In the genomic region with DNA sequence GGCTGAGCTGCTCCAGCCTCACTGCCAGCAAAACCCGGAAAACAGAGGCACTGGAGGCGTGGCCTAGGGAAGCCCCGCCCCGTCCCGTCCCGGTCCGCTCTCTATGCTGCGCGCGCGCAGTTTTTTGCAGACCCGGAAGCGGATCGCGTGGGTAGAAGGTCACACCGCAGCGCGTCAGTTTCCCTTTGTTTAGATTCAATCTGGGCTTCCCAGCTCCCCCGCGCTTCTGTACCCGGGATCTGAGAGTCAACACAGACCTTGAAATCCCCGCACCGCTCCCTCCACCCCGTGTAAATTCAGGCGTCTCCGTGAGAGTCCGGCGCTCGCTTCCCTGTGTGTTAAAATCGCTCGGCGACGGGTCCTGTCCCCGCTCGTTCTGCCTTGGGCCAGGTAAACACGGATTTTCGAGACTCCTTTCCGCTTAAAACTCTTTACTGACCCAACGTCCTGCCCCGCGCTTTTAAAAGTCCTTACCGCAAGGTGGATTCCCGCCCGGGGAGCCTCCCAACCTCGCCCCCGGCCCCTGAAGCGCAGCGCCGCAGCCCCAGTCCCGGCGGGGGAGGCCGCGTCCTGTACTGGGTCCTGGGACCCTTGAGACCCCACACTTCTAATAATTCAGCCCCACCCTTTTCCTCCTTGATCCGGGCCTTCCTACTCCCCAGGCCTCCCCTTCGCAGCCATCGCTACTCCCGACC, we compare ENCODE assay signal across 8 cellular contexts. TPM values are rescaled to one million over a fixed set of nuclear protein-coding genes. Genes with fewer than 3 reads are reported as not detected.
DNase-seq lines count a peak whose midpoint lies in the region; ATAC-seq, FAIRE-seq and TF ChIP-seq lines count a peak whose summit lies in the region.

A gene (plus strand): TSS at position 127 of the 695 bp plus-strand sequence. CDS start 12,930 bp downstream, outside the sequence.

- H3K36me3 Mint-ChIP-seq in natural killer cell treated with Interleukin-12 subunit alpha and Interleukin-12 subunit beta and Interleukin-15 and Interleukin-18, amount 100 ng/mL, for 72 hours: peaks cover 39% of the 10 kb centered on the region
- peaks cover 9% of the 10 kb centered on the region for H3K36me3 Mint-ChIP-seq in stimulated activated effector memory CD8-positive, alpha-beta T cell treated with anti-CD3 and anti-CD28 coated beads, Interleukin-12 subunit alpha, Interleukin-12 subunit beta, amount 100 ng/mL, for 72 hours

- peak; percentile 95 to 97 for ATAC-seq in natural killer cell treated with Interleukin-12 subunit alpha and Interleukin-12 subunit beta and Interleukin-15 and Interleukin-18, amount 100 ng/mL, for 72 hours
- peak; percentile 92 for ATAC-seq in stimulated activated effector memory CD8-positive, alpha-beta T cell treated with anti-CD3 and anti-CD28 coated beads, Interleukin-12 subunit alpha, Interleukin-12 subunit beta, amount 100 ng/mL, for 72 hours
- no peak for ATAC-seq in GM21576 (IDR thresholded peaks at IDR 0.05; ENCODE audit: unreplicated experiment)

- peak within 1 kb of the TSS; percentile 95 for H3K4me3 Mint-ChIP-seq in natural killer cell treated with Interleukin-12 subunit alpha and Interleukin-12 subunit beta and Interleukin-15 and Interleukin-18, amount 100 ng/mL, for 72 hours
- H3K4me3 Mint-ChIP-seq in stimulated activated effector memory CD8-positive, alpha-beta T cell treated with anti-CD3 and anti-CD28 coated beads, Interleukin-12 subunit alpha, Interleukin-12 subunit beta, amount 100 ng/mL, for 72 hours: peak within 1 kb of the TSS; percentile 86

- TF ChIP-seq POLR2A in GM12892 (IDR thresholded peaks at IDR 0.05; ENCODE audit: low read depth, low read length) (peak; percentile 58; the same call in 1 of the 2 replicates), Peyer's patch (IDR thresholded peaks at IDR 0.05) (peak; percentile 47 to 52)

- no peak for FAIRE-seq in GM12892 (lab: Jason Lieb, UNC)

- peaks cover 14% of the 10 kb centered on the region for H3K9me3 Mint-ChIP-seq in natural killer cell treated with Interleukin-12 subunit alpha and Interleukin-12 subunit beta and Interleukin-15 and Interleukin-18, amount 100 ng/mL, for 72 hours
- H3K9me3 Mint-ChIP-seq in stimulated activated effector memory CD8-positive, alpha-beta T cell treated with anti-CD3 and anti-CD28 coated beads, Interleukin-12 subunit alpha, Interleukin-12 subunit beta, amount 100 ng/mL, for 72 hours: peaks cover 25% of the 10 kb centered on the region

- no peak for TF ChIP-seq CTCF in Peyer's patch (IDR thresholded peaks at IDR 0.05)

- no peaks in the 10 kb centered on the region for H3K27me3 Mint-ChIP-seq in natural killer cell treated with Interleukin-12 subunit alpha and Interleukin-12 subunit beta and Interleukin-15 and Interleukin-18, amount 100 ng/mL, for 72 hours

- H3K4me1 Mint-ChIP-seq in natural killer cell treated with Interleukin-12 subunit alpha and Interleukin-12 subunit beta and Interleukin-15 and Interleukin-18, amount 100 ng/mL, for 72 hours (ENCODE audit: low read depth in 2 of 2): peaks cover 12 to 17% of the 10 kb centered on the region in 2 donors
- H3K4me1 Mint-ChIP-seq in stimulated activated effector memory CD8-positive, alpha-beta T cell treated with anti-CD3 and anti-CD28 coated beads, Interleukin-12 subunit alpha, Interleukin-12 subunit beta, amount 100 ng/mL, for 72 hours: peaks cover 11% of the 10 kb centered on the region

- DNase-seq in GM12892 (ENCODE audit: insufficient read length): peak; percentile 50
- DNase-seq in HK-2 (ENCODE audit: unreplicated experiment): peak; percentile 90
- DNase-seq in Peyer's patch: peak; percentile 75 to 94 (median 91)
- peak; percentile 75 for DNase-seq in activated T-helper 9 cell treated with anti-CD3 and anti-CD28 coated beads, Interleukin-2, amount 50 U/mL, for 16 hours (ENCODE audit: low read depth)
- DNase-seq in fibroblast of the conjunctiva (ENCODE audit: low read depth): peak; percentile 63
- peak; percentile 93 for DNase-seq in natural killer cell treated with Interleukin-12 subunit alpha and Interleukin-12 subunit beta and Interleukin-15 and Interleukin-18, amount 100 ng/mL, for 72 hours (ENCODE audit: low spot score)
- DNase-seq in stimulated activated effector memory CD8-positive, alpha-beta T cell treated with anti-CD3 and anti-CD28 coated beads, Interleukin-12 subunit alpha, Interleukin-12 subunit beta, amount 100 ng/mL, for 72 hours (ENCODE audit: low spot score in 2 of 2): peak; percentile 81 to 91

- H3K27me3 ChIP-seq in Peyer's patch: no peaks in the 10 kb centered on the region

- no peaks in the 10 kb centered on the region for H3K36me3 ChIP-seq in Peyer's patch

- H3K27ac Mint-ChIP-seq in natural killer cell treated with Interleukin-12 subunit alpha and Interleukin-12 subunit beta and Interleukin-15 and Interleukin-18, amount 100 ng/mL, for 72 hours: peak within 1 kb of the TSS; percentile 72 to 85
- H3K27ac Mint-ChIP-seq in stimulated activated effector memory CD8-positive, alpha-beta T cell treated with anti-CD3 and anti-CD28 coated beads, Interleukin-12 subunit alpha, Interleukin-12 subunit beta, amount 100 ng/mL, for 72 hours: peak within 1 kb of the TSS; percentile 96

- H3K27ac ChIP-seq in Peyer's patch: peak within 1 kb of the TSS; percentile 61 to 75 (median 66)

- H3K4me1 ChIP-seq in Peyer's patch: peaks cover 0 to 4% (median 0%) of the 10 kb centered on the region in 4 donors

- peaks cover 0 to 34% (median 17%) of the 10 kb centered on the region in 4 donors for H3K9me3 ChIP-seq in Peyer's patch

- peak within 1 kb of the TSS; percentile 49 to 81 (median 64) for H3K4me3 ChIP-seq in Peyer's patch

RNA-seq across cellular contexts. Expression of the gene that starts here (rescaled TPM):
- 1.4 TPM for polyA plus RNA-seq in GM12892 (2012; ENCODE audit: missing spikeins)
- total RNA-seq in Peyer's patch: 1 to 10 TPM in 2 of 4 donors, under 1 TPM in 1, not detected in 1; 0.85 to 2.3 (median 1.6) TPM
- under 1 TPM; 0.36 to 0.74 TPM for total RNA-seq in natural killer cell treated with Interleukin-12 subunit alpha and Interleukin-12 subunit beta and Interleukin-15 and Interleukin-18, amount 100 ng/mL, for 72 hours

Comparison
In these comparisons a context has a peak if more than half of its experiments do, and no peak if none do; other contexts are left out.
1. Peak in DNase-seq and ATAC-seq in natural killer cell treated with Interleukin-12 subunit alpha and Interleukin-12 subunit beta and Interleukin-15 and Interleukin-18, amount 100 ng/mL, for 72 hours; RNA of the gene not detected or under 1 TPM.